In the genomic region with DNA sequence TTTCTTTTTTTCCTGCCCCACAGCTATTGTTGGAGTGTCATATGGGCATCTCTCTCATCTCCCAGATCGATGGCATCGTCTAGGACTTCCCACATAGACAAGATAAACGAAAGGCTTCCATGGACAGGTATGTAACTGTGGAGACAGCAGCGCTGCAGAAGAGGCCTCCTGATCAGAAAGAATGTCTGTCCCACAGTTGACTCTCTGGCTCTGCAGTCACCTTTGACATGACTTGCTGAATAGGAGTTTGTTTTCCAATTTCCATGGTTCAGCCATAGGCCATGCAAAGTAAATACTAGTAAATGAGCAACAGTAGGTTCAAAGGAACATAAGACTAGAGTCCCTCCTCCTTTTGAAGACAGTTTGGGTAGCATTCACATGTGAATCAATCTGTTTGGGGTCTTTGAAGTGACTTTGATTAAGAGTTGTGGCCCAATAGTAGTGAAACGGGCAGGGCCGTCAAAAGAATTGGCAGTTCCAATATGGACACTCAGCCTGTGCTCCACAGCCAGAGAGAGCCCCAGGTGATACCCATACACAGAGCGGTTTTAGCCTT, we compare ENCODE assay signal across 1 cellular context.
A peak's percentile ranks its signal among the peaks of the same experiment; 100 is the strongest.
TF ChIP-seq lines count a peak whose summit lies in the region.

No MANE protein-coding gene starts in this region.

TF ChIP-seq in HepG2, 621 proteins besides CTCF, POLR2A, EP300 and RAD21 (continued from another document and continues in another):
- TF ChIP-seq ZNF816 (CRISPR knock-in tag; IDR thresholded peaks at IDR 0.05; ENCODE audit: borderline replicate concordance) (peak; percentile 95), FOXA1 (IDR thresholded peaks at IDR 0.05) (peak; percentile 91), FOXA1 (CRISPR knock-in tag; IDR thresholded peaks at IDR 0.05) (peak; percentile 99), NONO (IDR thresholded peaks at IDR 0.05) (no peak), NONO (CRISPR knock-in tag; conservative IDR thresholded peaks at IDR 0.05) (peak; percentile 90), ZEB1 (IDR thresholded peaks at IDR 0.05; ENCODE audit: insufficient replicate concordance, low read depth) (no peak), ZNF644 (CRISPR knock-in tag; IDR thresholded peaks at IDR 0.05; ENCODE audit: low read depth) (peak; percentile 97), FOXM1 (CRISPR knock-in tag; IDR thresholded peaks at IDR 0.05) (no peak; the same call in 1 of the 2 replicates), RBAK (CRISPR knock-in tag; IDR thresholded peaks at IDR 0.05) (no peak), REL (CRISPR knock-in tag; conservative IDR thresholded peaks at IDR 0.05) (no peak), ATAD3A (CRISPR knock-in tag; IDR thresholded peaks at IDR 0.05) (no peak), PPARG (CRISPR knock-in tag; conservative IDR thresholded peaks at IDR 0.05) (peak; percentile 99), KLF16 (CRISPR knock-in tag; IDR thresholded peaks at IDR 0.05) (peak in 1 of 2 experiments; percentile 92; a peak in 2 of 4 replicates), THAP11 (CRISPR knock-in tag; IDR thresholded peaks at IDR 0.05) (peak; percentile 82), NFYC (CRISPR knock-in tag; IDR thresholded peaks at IDR 0.05) (peak; percentile 49; the same call in 1 of the 2 replicates), ZNF792 (CRISPR knock-in tag; IDR thresholded peaks at IDR 0.05) (peak; percentile 97), ZNF253 (CRISPR knock-in tag; IDR thresholded peaks at IDR 0.05; ENCODE audit: borderline replicate concordance) (peak; percentile 47; the same call in 1 of the 2 replicates), ZNF614 (CRISPR knock-in tag; IDR thresholded peaks at IDR 0.05; ENCODE audit: borderline replicate concordance) (peak; percentile 97), FOSL2 (CRISPR knock-in tag; IDR thresholded peaks at IDR 0.05) (peak; percentile 92), NFYB (CRISPR knock-in tag; IDR thresholded peaks at IDR 0.05) (no peak; the same call in 1 of the 2 replicates), NFIB (CRISPR knock-in tag; IDR thresholded peaks at IDR 0.05; ENCODE audit: borderline replicate concordance) (no peak), ZSCAN25 (CRISPR knock-in tag; IDR thresholded peaks at IDR 0.05) (no peak), SP4 (CRISPR knock-in tag; IDR thresholded peaks at IDR 0.05) (peak; percentile 73), ZNF713 (CRISPR knock-in tag; IDR thresholded peaks at IDR 0.05) (no peak), FOXC1 (CRISPR knock-in tag; IDR thresholded peaks at IDR 0.05; ENCODE audit: borderline replicate concordance) (peak; percentile 56; the same call in 1 of the 2 replicates), ZNF33A (CRISPR knock-in tag; IDR thresholded peaks at IDR 0.05; ENCODE audit: borderline replicate concordance) (no peak; the same call in 1 of the 2 replicates), FLYWCH1 (CRISPR knock-in tag; IDR thresholded peaks at IDR 0.05) (no peak), ADNP (CRISPR knock-in tag; IDR thresholded peaks at IDR 0.05) (no peak), ZNF124 (CRISPR knock-in tag; IDR thresholded peaks at IDR 0.05) (peak; percentile 96), HES4 (CRISPR knock-in tag; IDR thresholded peaks at IDR 0.05; ENCODE audit: borderline replicate concordance) (no peak), CEBPG (CRISPR knock-in tag; IDR thresholded peaks at IDR 0.05) (peak; percentile 91), NR1H2 (CRISPR knock-in tag; IDR thresholded peaks at IDR 0.05; ENCODE audit: borderline replicate concordance, low read depth) (no peak)
- TF ChIP-seq, protein P1, sequence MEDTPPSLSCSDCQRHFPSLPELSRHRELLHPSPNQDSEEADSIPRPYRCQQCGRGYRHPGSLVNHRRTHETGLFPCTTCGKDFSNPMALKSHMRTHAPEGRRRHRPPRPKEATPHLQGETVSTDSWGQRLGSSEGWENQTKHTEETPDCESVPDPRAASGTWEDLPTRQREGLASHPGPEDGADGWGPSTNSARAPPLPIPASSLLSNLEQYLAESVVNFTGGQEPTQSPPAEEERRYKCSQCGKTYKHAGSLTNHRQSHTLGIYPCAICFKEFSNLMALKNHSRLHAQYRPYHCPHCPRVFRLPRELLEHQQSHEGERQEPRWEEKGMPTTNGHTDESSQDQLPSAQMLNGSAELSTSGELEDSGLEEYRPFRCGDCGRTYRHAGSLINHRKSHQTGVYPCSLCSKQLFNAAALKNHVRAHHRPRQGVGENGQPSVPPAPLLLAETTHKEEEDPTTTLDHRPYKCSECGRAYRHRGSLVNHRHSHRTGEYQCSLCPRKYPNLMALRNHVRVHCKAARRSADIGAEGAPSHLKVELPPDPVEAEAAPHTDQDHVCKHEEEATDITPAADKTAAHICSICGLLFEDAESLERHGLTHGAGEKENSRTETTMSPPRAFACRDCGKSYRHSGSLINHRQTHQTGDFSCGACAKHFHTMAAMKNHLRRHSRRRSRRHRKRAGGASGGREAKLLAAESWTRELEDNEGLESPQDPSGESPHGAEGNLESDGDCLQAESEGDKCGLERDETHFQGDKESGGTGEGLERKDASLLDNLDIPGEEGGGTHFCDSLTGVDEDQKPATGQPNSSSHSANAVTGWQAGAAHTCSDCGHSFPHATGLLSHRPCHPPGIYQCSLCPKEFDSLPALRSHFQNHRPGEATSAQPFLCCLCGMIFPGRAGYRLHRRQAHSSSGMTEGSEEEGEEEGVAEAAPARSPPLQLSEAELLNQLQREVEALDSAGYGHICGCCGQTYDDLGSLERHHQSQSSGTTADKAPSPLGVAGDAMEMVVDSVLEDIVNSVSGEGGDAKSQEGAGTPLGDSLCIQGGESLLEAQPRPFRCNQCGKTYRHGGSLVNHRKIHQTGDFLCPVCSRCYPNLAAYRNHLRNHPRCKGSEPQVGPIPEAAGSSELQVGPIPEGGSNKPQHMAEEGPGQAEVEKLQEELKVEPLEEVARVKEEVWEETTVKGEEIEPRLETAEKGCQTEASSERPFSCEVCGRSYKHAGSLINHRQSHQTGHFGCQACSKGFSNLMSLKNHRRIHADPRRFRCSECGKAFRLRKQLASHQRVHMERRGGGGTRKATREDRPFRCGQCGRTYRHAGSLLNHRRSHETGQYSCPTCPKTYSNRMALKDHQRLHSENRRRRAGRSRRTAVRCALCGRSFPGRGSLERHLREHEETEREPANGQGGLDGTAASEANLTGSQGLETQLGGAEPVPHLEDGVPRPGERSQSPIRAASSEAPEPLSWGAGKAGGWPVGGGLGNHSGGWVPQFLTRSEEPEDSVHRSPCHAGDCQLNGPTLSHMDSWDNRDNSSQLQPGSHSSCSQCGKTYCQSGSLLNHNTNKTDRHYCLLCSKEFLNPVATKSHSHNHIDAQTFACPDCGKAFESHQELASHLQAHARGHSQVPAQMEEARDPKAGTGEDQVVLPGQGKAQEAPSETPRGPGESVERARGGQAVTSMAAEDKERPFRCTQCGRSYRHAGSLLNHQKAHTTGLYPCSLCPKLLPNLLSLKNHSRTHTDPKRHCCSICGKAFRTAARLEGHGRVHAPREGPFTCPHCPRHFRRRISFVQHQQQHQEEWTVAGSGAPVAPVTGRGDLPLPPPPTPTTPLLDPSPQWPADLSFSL (CRISPR knock-in tag; IDR thresholded peaks at IDR 0.05), result peak; percentile 73; the same call in 1 of the 2 replicates
- TF ChIP-seq, protein P2, sequence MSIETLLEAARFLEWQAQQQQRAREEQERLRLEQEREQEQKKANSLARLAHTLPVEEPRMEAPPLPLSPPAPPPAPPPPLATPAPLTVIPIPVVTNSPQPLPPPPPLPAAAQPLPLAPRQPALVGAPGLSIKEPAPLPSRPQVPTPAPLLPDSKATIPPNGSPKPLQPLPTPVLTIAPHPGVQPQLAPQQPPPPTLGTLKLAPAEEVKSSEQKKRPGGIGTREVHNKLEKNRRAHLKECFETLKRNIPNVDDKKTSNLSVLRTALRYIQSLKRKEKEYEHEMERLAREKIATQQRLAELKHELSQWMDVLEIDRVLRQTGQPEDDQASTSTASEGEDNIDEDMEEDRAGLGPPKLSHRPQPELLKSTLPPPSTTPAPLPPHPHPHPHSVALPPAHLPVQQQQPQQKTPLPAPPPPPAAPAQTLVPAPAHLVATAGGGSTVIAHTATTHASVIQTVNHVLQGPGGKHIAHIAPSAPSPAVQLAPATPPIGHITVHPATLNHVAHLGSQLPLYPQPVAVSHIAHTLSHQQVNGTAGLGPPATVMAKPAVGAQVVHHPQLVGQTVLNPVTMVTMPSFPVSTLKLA (IDR thresholded peaks at IDR 0.05), result peak; percentile 64
- TF ChIP-seq, protein P3, sequence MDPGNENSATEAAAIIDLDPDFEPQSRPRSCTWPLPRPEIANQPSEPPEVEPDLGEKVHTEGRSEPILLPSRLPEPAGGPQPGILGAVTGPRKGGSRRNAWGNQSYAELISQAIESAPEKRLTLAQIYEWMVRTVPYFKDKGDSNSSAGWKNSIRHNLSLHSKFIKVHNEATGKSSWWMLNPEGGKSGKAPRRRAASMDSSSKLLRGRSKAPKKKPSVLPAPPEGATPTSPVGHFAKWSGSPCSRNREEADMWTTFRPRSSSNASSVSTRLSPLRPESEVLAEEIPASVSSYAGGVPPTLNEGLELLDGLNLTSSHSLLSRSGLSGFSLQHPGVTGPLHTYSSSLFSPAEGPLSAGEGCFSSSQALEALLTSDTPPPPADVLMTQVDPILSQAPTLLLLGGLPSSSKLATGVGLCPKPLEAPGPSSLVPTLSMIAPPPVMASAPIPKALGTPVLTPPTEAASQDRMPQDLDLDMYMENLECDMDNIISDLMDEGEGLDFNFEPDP (CRISPR knock-in tag; conservative IDR thresholded peaks at IDR 0.05), result no peak
- TF ChIP-seq, protein P4, sequence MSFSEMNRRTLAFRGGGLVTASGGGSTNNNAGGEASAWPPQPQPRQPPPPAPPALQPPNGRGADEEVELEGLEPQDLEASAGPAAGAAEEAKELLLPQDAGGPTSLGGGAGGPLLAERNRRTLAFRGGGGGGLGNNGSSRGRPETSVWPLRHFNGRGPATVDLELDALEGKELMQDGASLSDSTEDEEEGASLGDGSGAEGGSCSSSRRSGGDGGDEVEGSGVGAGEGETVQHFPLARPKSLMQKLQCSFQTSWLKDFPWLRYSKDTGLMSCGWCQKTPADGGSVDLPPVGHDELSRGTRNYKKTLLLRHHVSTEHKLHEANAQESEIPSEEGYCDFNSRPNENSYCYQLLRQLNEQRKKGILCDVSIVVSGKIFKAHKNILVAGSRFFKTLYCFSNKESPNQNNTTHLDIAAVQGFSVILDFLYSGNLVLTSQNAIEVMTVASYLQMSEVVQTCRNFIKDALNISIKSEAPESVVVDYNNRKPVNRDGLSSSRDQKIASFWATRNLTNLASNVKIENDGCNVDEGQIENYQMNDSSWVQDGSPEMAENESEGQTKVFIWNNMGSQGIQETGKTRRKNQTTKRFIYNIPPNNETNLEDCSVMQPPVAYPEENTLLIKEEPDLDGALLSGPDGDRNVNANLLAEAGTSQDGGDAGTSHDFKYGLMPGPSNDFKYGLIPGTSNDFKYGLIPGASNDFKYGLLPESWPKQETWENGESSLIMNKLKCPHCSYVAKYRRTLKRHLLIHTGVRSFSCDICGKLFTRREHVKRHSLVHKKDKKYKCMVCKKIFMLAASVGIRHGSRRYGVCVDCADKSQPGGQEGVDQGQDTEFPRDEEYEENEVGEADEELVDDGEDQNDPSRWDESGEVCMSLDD (CRISPR knock-in tag; IDR thresholded peaks at IDR 0.05; ENCODE audit: borderline replicate concordance), result no peak; the same call in 1 of the 2 replicates
- TF ChIP-seq, protein P5, sequence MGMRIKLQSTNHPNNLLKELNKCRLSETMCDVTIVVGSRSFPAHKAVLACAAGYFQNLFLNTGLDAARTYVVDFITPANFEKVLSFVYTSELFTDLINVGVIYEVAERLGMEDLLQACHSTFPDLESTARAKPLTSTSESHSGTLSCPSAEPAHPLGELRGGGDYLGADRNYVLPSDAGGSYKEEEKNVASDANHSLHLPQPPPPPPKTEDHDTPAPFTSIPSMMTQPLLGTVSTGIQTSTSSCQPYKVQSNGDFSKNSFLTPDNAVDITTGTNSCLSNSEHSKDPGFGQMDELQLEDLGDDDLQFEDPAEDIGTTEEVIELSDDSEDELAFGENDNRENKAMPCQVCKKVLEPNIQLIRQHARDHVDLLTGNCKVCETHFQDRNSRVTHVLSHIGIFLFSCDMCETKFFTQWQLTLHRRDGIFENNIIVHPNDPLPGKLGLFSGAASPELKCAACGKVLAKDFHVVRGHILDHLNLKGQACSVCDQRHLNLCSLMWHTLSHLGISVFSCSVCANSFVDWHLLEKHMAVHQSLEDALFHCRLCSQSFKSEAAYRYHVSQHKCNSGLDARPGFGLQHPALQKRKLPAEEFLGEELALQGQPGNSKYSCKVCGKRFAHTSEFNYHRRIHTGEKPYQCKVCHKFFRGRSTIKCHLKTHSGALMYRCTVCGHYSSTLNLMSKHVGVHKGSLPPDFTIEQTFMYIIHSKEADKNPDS (CRISPR knock-in tag; IDR thresholded peaks at IDR 0.05), result no peak
- TF ChIP-seq, protein P6, sequence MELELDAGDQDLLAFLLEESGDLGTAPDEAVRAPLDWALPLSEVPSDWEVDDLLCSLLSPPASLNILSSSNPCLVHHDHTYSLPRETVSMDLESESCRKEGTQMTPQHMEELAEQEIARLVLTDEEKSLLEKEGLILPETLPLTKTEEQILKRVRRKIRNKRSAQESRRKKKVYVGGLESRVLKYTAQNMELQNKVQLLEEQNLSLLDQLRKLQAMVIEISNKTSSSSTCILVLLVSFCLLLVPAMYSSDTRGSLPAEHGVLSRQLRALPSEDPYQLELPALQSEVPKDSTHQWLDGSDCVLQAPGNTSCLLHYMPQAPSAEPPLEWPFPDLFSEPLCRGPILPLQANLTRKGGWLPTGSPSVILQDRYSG (CRISPR knock-in tag; IDR thresholded peaks at IDR 0.05), result no peak
- TF ChIP-seq, protein P7, sequence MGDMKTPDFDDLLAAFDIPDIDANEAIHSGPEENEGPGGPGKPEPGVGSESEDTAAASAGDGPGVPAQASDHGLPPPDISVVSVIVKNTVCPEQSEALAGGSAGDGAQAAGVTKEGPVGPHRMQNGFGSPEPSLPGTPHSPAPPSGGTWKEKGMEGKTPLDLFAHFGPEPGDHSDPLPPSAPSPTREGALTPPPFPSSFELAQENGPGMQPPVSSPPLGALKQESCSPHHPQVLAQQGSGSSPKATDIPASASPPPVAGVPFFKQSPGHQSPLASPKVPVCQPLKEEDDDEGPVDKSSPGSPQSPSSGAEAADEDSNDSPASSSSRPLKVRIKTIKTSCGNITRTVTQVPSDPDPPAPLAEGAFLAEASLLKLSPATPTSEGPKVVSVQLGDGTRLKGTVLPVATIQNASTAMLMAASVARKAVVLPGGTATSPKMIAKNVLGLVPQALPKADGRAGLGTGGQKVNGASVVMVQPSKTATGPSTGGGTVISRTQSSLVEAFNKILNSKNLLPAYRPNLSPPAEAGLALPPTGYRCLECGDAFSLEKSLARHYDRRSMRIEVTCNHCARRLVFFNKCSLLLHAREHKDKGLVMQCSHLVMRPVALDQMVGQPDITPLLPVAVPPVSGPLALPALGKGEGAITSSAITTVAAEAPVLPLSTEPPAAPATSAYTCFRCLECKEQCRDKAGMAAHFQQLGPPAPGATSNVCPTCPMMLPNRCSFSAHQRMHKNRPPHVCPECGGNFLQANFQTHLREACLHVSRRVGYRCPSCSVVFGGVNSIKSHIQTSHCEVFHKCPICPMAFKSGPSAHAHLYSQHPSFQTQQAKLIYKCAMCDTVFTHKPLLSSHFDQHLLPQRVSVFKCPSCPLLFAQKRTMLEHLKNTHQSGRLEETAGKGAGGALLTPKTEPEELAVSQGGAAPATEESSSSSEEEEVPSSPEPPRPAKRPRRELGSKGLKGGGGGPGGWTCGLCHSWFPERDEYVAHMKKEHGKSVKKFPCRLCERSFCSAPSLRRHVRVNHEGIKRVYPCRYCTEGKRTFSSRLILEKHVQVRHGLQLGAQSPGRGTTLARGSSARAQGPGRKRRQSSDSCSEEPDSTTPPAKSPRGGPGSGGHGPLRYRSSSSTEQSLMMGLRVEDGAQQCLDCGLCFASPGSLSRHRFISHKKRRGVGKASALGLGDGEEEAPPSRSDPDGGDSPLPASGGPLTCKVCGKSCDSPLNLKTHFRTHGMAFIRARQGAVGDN (CRISPR knock-in tag; IDR thresholded peaks at IDR 0.05), result no peak
- TF ChIP-seq, protein P8, sequence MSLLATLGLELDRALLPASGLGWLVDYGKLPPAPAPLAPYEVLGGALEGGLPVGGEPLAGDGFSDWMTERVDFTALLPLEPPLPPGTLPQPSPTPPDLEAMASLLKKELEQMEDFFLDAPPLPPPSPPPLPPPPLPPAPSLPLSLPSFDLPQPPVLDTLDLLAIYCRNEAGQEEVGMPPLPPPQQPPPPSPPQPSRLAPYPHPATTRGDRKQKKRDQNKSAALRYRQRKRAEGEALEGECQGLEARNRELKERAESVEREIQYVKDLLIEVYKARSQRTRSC (CRISPR knock-in tag; IDR thresholded peaks at IDR 0.05; ENCODE audit: low read depth), result no peak
